ENCODE assay signal across 20 cellular contexts in genomic region chr4:126318376-126318775, GRCh38.
"Had no signal": no experiment of that assay in that cellular context is flagged by ENCODE, and none has a peak within 500 bp of the region (broad histone marks: within the 10 kb centered on the region; RNA-seq: fewer than 3 reads in every experiment).

No MANE protein-coding gene starts in this region.

- DNase-seq: activated CD4-positive, alpha-beta memory T cell treated with anti-CD3 and anti-CD28 coated beads for 36 hours; activated CD4-positive, alpha-beta T cell treated with anti-CD3 and anti-CD28 coated beads for 4 hours; activated CD8-positive, alpha-beta memory T cell treated with anti-CD3 and anti-CD28 coated beads, Interleukin-2, amount 10 ng/mL, durations not matched to agents 7 days and 5 days; dermis blood vessel endothelial cell; effector memory CD4-positive, alpha-beta T cell; esophagus squamous epithelium; hippocampal formation; left cardiac atrium; mesenchymal stem cell; naive thymus-derived CD8-positive, alpha-beta T cell; pancreas; sigmoid colon; stimulated activated CD4-positive, alpha-beta T cell treated with anti-CD3 and anti-CD28 coated beads, Interleukin-4, amount 100 ng/mL, for 24 hours; stomach; trophoblast cell had no signal

- H3K4me1 Mint-ChIP-seq: activated CD8-positive, alpha-beta memory T cell treated with anti-CD3 and anti-CD28 coated beads, Interleukin-2, amount 10 ng/mL, durations not matched to agents 7 days and 5 days; naive thymus-derived CD8-positive, alpha-beta T cell; stimulated activated effector memory CD8-positive, alpha-beta T cell treated with anti-CD3 and anti-CD28 coated beads, Interleukin-12 subunit alpha, Interleukin-12 subunit beta, amount 100 ng/mL, for 72 hours; WTC11 had no signal

- H3K27me3 Mint-ChIP-seq: activated CD4-positive, alpha-beta memory T cell treated with anti-CD3 and anti-CD28 coated beads for 36 hours; activated CD8-positive, alpha-beta memory T cell treated with anti-CD3 and anti-CD28 coated beads, Interleukin-2, amount 10 ng/mL, durations not matched to agents 7 days and 5 days; activated naive CD8-positive, alpha-beta T cell; naive thymus-derived CD8-positive, alpha-beta T cell had no signal

- H3K9me3 Mint-ChIP-seq: activated CD4-positive, alpha-beta memory T cell treated with anti-CD3 and anti-CD28 coated beads for 36 hours; WTC11 had no signal

- H3K4me3 Mint-ChIP-seq: activated CD4-positive, alpha-beta memory T cell treated with anti-CD3 and anti-CD28 coated beads for 36 hours; activated CD8-positive, alpha-beta memory T cell treated with anti-CD3 and anti-CD28 coated beads, Interleukin-2, amount 10 ng/mL, durations not matched to agents 7 days and 5 days; activated naive CD8-positive, alpha-beta T cell; naive thymus-derived CD8-positive, alpha-beta T cell; stimulated activated effector memory CD8-positive, alpha-beta T cell treated with anti-CD3 and anti-CD28 coated beads, Interleukin-12 subunit alpha, Interleukin-12 subunit beta, amount 100 ng/mL, for 72 hours; WTC11 had no signal

- H3K9me3 ChIP-seq: esophagus squamous epithelium, neutrophil, pancreas, sigmoid colon, stomach, vagina had no signal

- ATAC-seq: activated CD8-positive, alpha-beta memory T cell treated with anti-CD3 and anti-CD28 coated beads, Interleukin-2, amount 10 ng/mL, durations not matched to agents 7 days and 5 days; left cardiac atrium; naive thymus-derived CD8-positive, alpha-beta T cell; pancreas; stimulated activated effector memory CD8-positive, alpha-beta T cell treated with anti-CD3 and anti-CD28 coated beads, Interleukin-12 subunit alpha, Interleukin-12 subunit beta, amount 100 ng/mL, for 72 hours; WTC11 had no signal

- H3K27ac Mint-ChIP-seq: activated CD4-positive, alpha-beta memory T cell treated with anti-CD3 and anti-CD28 coated beads for 36 hours; activated CD8-positive, alpha-beta memory T cell treated with anti-CD3 and anti-CD28 coated beads, Interleukin-2, amount 10 ng/mL, durations not matched to agents 7 days and 5 days; activated naive CD8-positive, alpha-beta T cell; naive thymus-derived CD8-positive, alpha-beta T cell; stimulated activated effector memory CD8-positive, alpha-beta T cell treated with anti-CD3 and anti-CD28 coated beads, Interleukin-12 subunit alpha, Interleukin-12 subunit beta, amount 100 ng/mL, for 72 hours; WTC11 had no signal

- H3K4me1 ChIP-seq: esophagus squamous epithelium, pancreas, sigmoid colon, stomach, vagina had no signal

- H3K4me3 ChIP-seq: esophagus squamous epithelium, pancreas, sigmoid colon, stomach, vagina had no signal

- H3K27me3 ChIP-seq: esophagus squamous epithelium, neutrophil, pancreas, sigmoid colon, stomach, vagina had no signal

- H3K36me3 Mint-ChIP-seq: activated CD4-positive, alpha-beta memory T cell treated with anti-CD3 and anti-CD28 coated beads for 36 hours; activated CD8-positive, alpha-beta memory T cell treated with anti-CD3 and anti-CD28 coated beads, Interleukin-2, amount 10 ng/mL, durations not matched to agents 7 days and 5 days; activated naive CD8-positive, alpha-beta T cell; naive thymus-derived CD8-positive, alpha-beta T cell; stimulated activated effector memory CD8-positive, alpha-beta T cell treated with anti-CD3 and anti-CD28 coated beads, Interleukin-12 subunit alpha, Interleukin-12 subunit beta, amount 100 ng/mL, for 72 hours; WTC11 had no signal

- H3K27ac ChIP-seq: esophagus squamous epithelium, neutrophil, pancreas, sigmoid colon, stomach, vagina had no signal

- H3K36me3 ChIP-seq: esophagus squamous epithelium, neutrophil, pancreas, sigmoid colon, stomach, vagina had no signal
